9 cellular contexts compared by ENCODE assay signal in the genomic region with DNA sequence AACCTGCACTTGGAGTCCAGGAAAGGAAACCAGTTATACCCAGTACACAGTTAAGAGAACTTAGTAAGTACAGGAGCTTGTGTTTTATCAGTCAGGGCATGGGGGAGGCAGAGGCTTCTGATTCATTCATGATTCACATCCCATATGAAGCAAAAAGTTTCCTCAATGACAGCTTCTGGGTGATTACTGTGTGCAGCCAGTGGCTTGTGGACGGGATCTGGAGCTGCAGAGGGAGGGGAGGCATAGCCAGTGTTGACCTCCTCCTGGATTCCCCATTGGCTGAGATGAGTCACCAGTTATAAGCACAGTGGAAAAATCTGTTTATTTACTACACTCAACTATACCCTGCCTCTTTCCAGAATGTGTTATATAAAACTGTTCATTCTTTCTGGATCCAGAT. TPM values are rescaled to one million over a fixed set of nuclear protein-coding genes. Genes with fewer than 3 reads are reported as not detected.
A peak's percentile ranks its signal among the peaks of the same experiment; 100 is the strongest.
DNase-seq lines count a peak whose midpoint lies in the region; ATAC-seq, FAIRE-seq and TF ChIP-seq lines count a peak whose summit lies in the region.
"Had no signal": no experiment of that assay in that cellular context is flagged by ENCODE, and none has a peak within 500 bp of the region (broad histone marks: within the 10 kb centered on the region; RNA-seq: fewer than 3 reads in every experiment).

No MANE protein-coding gene starts in this region.

- H3K4me1 ChIP-seq in SJSA1 (replicated peaks), result peaks cover 19% of the 10 kb centered on the region

- H3K27ac Mint-ChIP-seq in stimulated activated memory B cell treated with anti-CD40 and anti-IgM and Interleukin-4, amounts not matched to agents 10 μg/mL and 1 μg/mL and 100 μg/mL, for 72 hours, result no peak overlapping the region
- H3K27ac Mint-ChIP-seq: activated B cell treated with CpG ODN at 0.5 μM for 24 hours had no signal

- no peaks in the 10 kb centered on the region for H3K27me3 Mint-ChIP-seq in stimulated activated memory B cell treated with anti-CD40 and anti-IgM and Interleukin-4, amounts not matched to agents 10 μg/mL and 1 μg/mL and 100 μg/mL, for 72 hours
- H3K27me3 Mint-ChIP-seq: activated B cell treated with CpG ODN at 0.5 μM for 24 hours had no signal

- H3K36me3 Mint-ChIP-seq in stimulated activated memory B cell treated with anti-CD40 and anti-IgM and Interleukin-4, amounts not matched to agents 10 μg/mL and 1 μg/mL and 100 μg/mL, for 72 hours, result no peaks in the 10 kb centered on the region

- H3K4me3 Mint-ChIP-seq in stimulated activated memory B cell treated with anti-CD40 and anti-IgM and Interleukin-4, amounts not matched to agents 10 μg/mL and 1 μg/mL and 100 μg/mL, for 72 hours, result no peak overlapping the region
- H3K4me3 Mint-ChIP-seq: activated B cell treated with CpG ODN at 0.5 μM for 24 hours had no signal

- no peaks in the 10 kb centered on the region for H3K27me3 ChIP-seq in SJSA1 (replicated peaks)

- TF ChIP-seq CTCF in D721Med (IDR thresholded peaks at IDR 0.05; ENCODE audit: insufficient read depth, missing control alignments), result no peak

- H3K4me1 Mint-ChIP-seq in stimulated activated memory B cell treated with anti-CD40 and anti-IgM and Interleukin-4, amounts not matched to agents 10 μg/mL and 1 μg/mL and 100 μg/mL, for 72 hours, result no peaks in the 10 kb centered on the region
- H3K4me1 Mint-ChIP-seq: activated B cell treated with CpG ODN at 0.5 μM for 24 hours had no signal

- peak; percentile 91 for ATAC-seq in esophagus mucosa
- no peak for ATAC-seq in stimulated activated memory B cell treated with anti-CD40 and anti-IgM and Interleukin-4, amounts not matched to agents 10 μg/mL and 1 μg/mL and 100 μg/mL, for 72 hours
- ATAC-seq in GM19023 (IDR thresholded peaks at IDR 0.05; ENCODE audit: unreplicated experiment), result no peak
- no peak for ATAC-seq in GM21360 (IDR thresholded peaks at IDR 0.05; ENCODE audit: unreplicated experiment)

- TF ChIP-seq POLR2A in H54 (IDR thresholded peaks at IDR 0.05; ENCODE audit: low read depth, low read length), result no peak

- H3K36me3 ChIP-seq in SJSA1, result peaks cover 7% of the 10 kb centered on the region; the same call in 1 of the 2 replicates

- no peak overlapping the region for H3K4me3 ChIP-seq in SJSA1

- FAIRE-seq in H54 (lab: Jason Lieb, UNC), result peak; percentile 94
- no peak for FAIRE-seq in D721Med (lab: Jason Lieb, UNC)

- no peak overlapping the region for H3K27ac ChIP-seq in SJSA1

- peak; percentile 71 for DNase-seq in H54 (ENCODE audit: insufficient read length, low spot score)
- peak; percentile 87 to 90 for DNase-seq in SJSA1 (ENCODE audit: low read depth in 1 of 2, low spot score in 2 of 2)
- DNase-seq in stimulated activated CD4-positive, alpha-beta T cell treated with anti-CD3 and anti-CD28 coated beads, Interleukin-2, amount 100 ng/mL, for 4 hours (ENCODE audit: low read depth), result peak; percentile 10
- no peak for DNase-seq in D721Med (ENCODE audit: insufficient read length, low spot score)
- DNase-seq: activated B cell treated with CpG ODN at 0.5 μM for 24 hours had no signal

- H3K9me3 Mint-ChIP-seq in stimulated activated memory B cell treated with anti-CD40 and anti-IgM and Interleukin-4, amounts not matched to agents 10 μg/mL and 1 μg/mL and 100 μg/mL, for 72 hours, result peaks cover 2% of the 10 kb centered on the region
- H3K9me3 Mint-ChIP-seq: activated B cell treated with CpG ODN at 0.5 μM for 24 hours had no signal

- H3K9me3 ChIP-seq in SJSA1 (replicated peaks), result no peaks in the 10 kb centered on the region

RNA-seq across cellular contexts. Expression of a gene that starts 17.7 kb away (rescaled TPM):
- 6.8 and 8.9 TPM in 2 replicates for total RNA-seq in SJSA1 (2014; rRNA removed; shearing (Covaris generic))
- total RNA-seq in esophagus mucosa, result 0.68 TPM
- total RNA-seq: activated B cell treated with CpG ODN at 0.5 μM for 24 hours had no signal
